9 cellular contexts compared by ENCODE assay signal in genomic region chr14:94770251-94770749, GRCh38. TPM values are rescaled to one million over a fixed set of nuclear protein-coding genes. Genes with fewer than 3 reads are reported as not detected.
DNase-seq lines count a peak whose midpoint lies in the region; ATAC-seq, FAIRE-seq and TF ChIP-seq lines count a peak whose summit lies in the region.
"Had no signal": no experiment of that assay in that cellular context is flagged by ENCODE, and none has a peak within 500 bp of the region (broad histone marks: within the 10 kb centered on the region; RNA-seq: fewer than 3 reads in every experiment).

No MANE protein-coding gene starts in this region.

- TF ChIP-seq POLR2A in endothelial cell of umbilical vein (IDR thresholded peaks at IDR 0.05; ENCODE audit: low read depth, low read length) = no peak

- POLR2A ChIA-PET in endothelial cell of umbilical vein (lab: Charles Lee) = interaction anchor here (0.6 kb wide), 1 partner anchor 663 kb away, joined by 3 read pairs; no protein-coding TSS in a partner anchor

- DNase-seq in NCI-H1105 (lab: John Stamatoyannopoulos, UW) = peak; percentile 55
- DNase-seq in endothelial cell of umbilical vein (ENCODE audit: low read depth, low spot score) = no peak
- DNase-seq in osteocyte (ENCODE audit: extremely low spot score, unreplicated experiment) = no peak
- no peak for DNase-seq in superior temporal gyrus (ENCODE audit: extremely low spot score)
- no peak for DNase-seq in activated effector memory CD4-positive, alpha-beta T cell treated with Interleukin-2 at 50 U/mL for 16 hours
- DNase-seq in AML-193 (lab: John Stamatoyannopoulos, UW) = no peak

- no peaks in the 10 kb centered on the region for H3K9me3 ChIP-seq in endothelial cell of umbilical vein (replicated peaks; ENCODE audit: control insufficient read depth, insufficient read depth, low read length)

- BruUV-seq in endothelial cell of umbilical vein (replicated peaks; lab: Mats Ljungman, UMichigan) = no TSS peak

- no peaks in the 10 kb centered on the region for H3K79me2 ChIP-seq in endothelial cell of umbilical vein (ENCODE audit: control insufficient read depth, insufficient read depth, low read length)

- no peaks in the 10 kb centered on the region for H3K9me3 Mint-ChIP-seq in osteocyte (ENCODE audit: unreplicated experiment)

- peak overlapping the region in 2 of 3 experiments; percentile 12 to 38 for H3K4me3 ChIP-seq in endothelial cell of umbilical vein (replicated peaks in 1 of 3; ENCODE audit: insufficient read depth in 1 of 3, low read depth in 1 of 3, low read length in 3 of 3)

- ATAC-seq in HG03196 (IDR thresholded peaks at IDR 0.05; ENCODE audit: unreplicated experiment) = no peak

- TF ChIP-seq CTCF in C4-2B (conservative IDR thresholded peaks at IDR 0.05) (no peak), endothelial cell of umbilical vein (IDR thresholded peaks at IDR 0.05; ENCODE audit: extremely low read depth in 1 of 2, insufficient read depth in 1 of 2, low read depth in 1 of 2, low read length in 2 of 2) (no peak), osteocyte (IDR thresholded peaks at IDR 0.05) (no peak)

- H3K27ac ChIP-seq in C4-2B = peak overlapping the region; percentile 89
- no peak overlapping the region for H3K27ac ChIP-seq in endothelial cell of umbilical vein (ENCODE audit: insufficient read depth, low read depth, low read length)

- no peaks in the 10 kb centered on the region for H3K36me3 ChIP-seq in endothelial cell of umbilical vein (ENCODE audit: control insufficient read depth in 2 of 2, extremely low read depth in 1 of 2, insufficient read depth in 2 of 2, low read length in 2 of 2)

- dilution Hi-C loops in endothelial cell of umbilical vein (cut with MboI; ENCODE audit: extremely low pct_ligation_motif_present, low sequenced_read_pairs) = no loop called here

- H3K4me1 Mint-ChIP-seq in osteocyte (ENCODE audit: unreplicated experiment) = peaks cover 27% of the 10 kb centered on the region

- peaks cover 78 to 95% of the 10 kb centered on the region in 2 experiments for H3K27me3 ChIP-seq in endothelial cell of umbilical vein (ENCODE audit: control insufficient read depth in 2 of 2, insufficient read depth in 2 of 2, low read length in 2 of 2)

- H3K4me3 Mint-ChIP-seq in osteocyte (ENCODE audit: unreplicated experiment) = peak overlapping the region; percentile 57

- H3K27ac Mint-ChIP-seq in osteocyte (ENCODE audit: unreplicated experiment) = no peak overlapping the region

- peaks cover 90% of the 10 kb centered on the region for H3K27me3 Mint-ChIP-seq in osteocyte (ENCODE audit: unreplicated experiment)

- H3K4me1 ChIP-seq in endothelial cell of umbilical vein (ENCODE audit: control insufficient read depth, extremely low read depth, insufficient read depth, low read length) = peaks cover under 1% of the 10 kb centered on the region

- intact Hi-C loops in endothelial cell of umbilical vein (cut with micrococcal nuclease) = loop anchor here (10.0 kb wide), 1 partner anchor 655 kb away; no protein-coding TSS in a partner anchor

- H3K36me3 Mint-ChIP-seq in osteocyte (ENCODE audit: unreplicated experiment) = no peaks in the 10 kb centered on the region

- no peaks in the 10 kb centered on the region for H4K20me1 ChIP-seq in endothelial cell of umbilical vein (replicated peaks; ENCODE audit: control insufficient read depth, extremely low read depth, insufficient read depth, low read length)

- H3K9me1 ChIP-seq in endothelial cell of umbilical vein (replicated peaks; ENCODE audit: control insufficient read depth, extremely low read depth, insufficient read depth, low read length) = no peaks in the 10 kb centered on the region

- H3K9ac ChIP-seq in endothelial cell of umbilical vein (replicated peaks; ENCODE audit: extremely low read depth, insufficient read depth, low read length) = no peak overlapping the region

- no peak overlapping the region for H2AFZ ChIP-seq in endothelial cell of umbilical vein (ENCODE audit: low read depth, low read length)

- H3K4me2 ChIP-seq in endothelial cell of umbilical vein (ENCODE audit: insufficient read depth, low read length) = no peak overlapping the region

- FAIRE-seq in endothelial cell of umbilical vein (lab: Jason Lieb, UNC) = no peak
- FAIRE-seq: GM18507 had no signal

- CTCF ChIA-PET in endothelial cell of umbilical vein (lab: Charles Lee) = interaction anchor here (0.7 to 1.0 kb wide), 2 partner anchors 10 to 80 kb away, joined by 3 to 4 read pairs; no protein-coding TSS in a partner anchor

TF ChIP-seq in endothelial cell of umbilical vein, 7 proteins besides CTCF, POLR2A, EP300 and RAD21:
- TF ChIP-seq EZH2 (IDR thresholded peaks at IDR 0.05; ENCODE audit: borderline replicate concordance, low read depth, low read length, severe bottlenecking) = no peak

RNA-seq across cellular contexts. Expression of gene GSC, which starts 0.4 kb away (rescaled TPM):
- total RNA-seq in endothelial cell of umbilical vein = not detected in 2 replicates
- polyA plus RNA-seq in endothelial cell of umbilical vein = not detected in 2 replicates
- not detected in 2 replicates for polyA plus RNA-seq in endothelial cell of umbilical vein (2011; cell fraction: cytosol; rRNA removed)
- polyA plus RNA-seq in endothelial cell of umbilical vein (2011; cell fraction: nucleus; rRNA removed) = not detected in 2 replicates
- not detected in 2 replicates for polyA plus RNA-seq in endothelial cell of umbilical vein (2012)
- polyA minus RNA-seq in endothelial cell of umbilical vein = not detected in 2 replicates
- not detected for polyA minus RNA-seq in endothelial cell of umbilical vein (2011; cell fraction: cytosol; rRNA and poly(A)+ RNA removed)
- not detected in 2 replicates for polyA minus RNA-seq in endothelial cell of umbilical vein (2011; cell fraction: nucleus; rRNA and poly(A)+ RNA removed)
- not detected in 2 replicates for total RNA-seq in osteocyte
